21 cellular contexts compared by ENCODE assay signal in genomic region chr17:39765766-39766165, GRCh38. TPM values are rescaled to one million over a fixed set of nuclear protein-coding genes. Genes with fewer than 3 reads are reported as not detected.
DNase-seq lines count a peak whose midpoint lies in the region; ATAC-seq and TF ChIP-seq lines count a peak whose summit lies in the region.
"Had no signal": no experiment of that assay in that cellular context is flagged by ENCODE, and none has a peak within 500 bp of the region (broad histone marks: within the 10 kb centered on the region; RNA-seq: fewer than 3 reads in every experiment).

No MANE protein-coding gene starts in this region.

- H3K36me3 ChIP-seq in DOHH2 (ENCODE audit: control insufficient read depth, low read length) (peaks cover 97% of the 10 kb centered on the region), GM23248 (ENCODE audit: low read depth) (no peaks in the 10 kb centered on the region), mucosa of descending colon (ENCODE audit: low read depth) (no peaks in the 10 kb centered on the region), stomach (no peaks in the 10 kb centered on the region)
- H3K36me3 ChIP-seq: pancreas, right atrium auricular region had no signal

- H3K79me2 ChIP-seq in DOHH2 (ENCODE audit: control insufficient read depth, low read length) (peaks cover 95% of the 10 kb centered on the region), GM23248 (ENCODE audit: insufficient read depth) (no peaks in the 10 kb centered on the region)

- H2AFZ ChIP-seq in GM23248, result no peak overlapping the region

- H3K27ac ChIP-seq in DOHH2 (ENCODE audit: low read depth, low read length), result peak overlapping the region; percentile 35; the same call in 1 of the 2 replicates
- H3K27ac ChIP-seq in GM23248, result no peak overlapping the region
- H3K27ac ChIP-seq in stomach, result no peak overlapping the region
- H3K27ac ChIP-seq: dorsolateral prefrontal cortex, pancreas, right atrium auricular region had no signal

- no peak overlapping the region for H3K9ac ChIP-seq in GM23248
- H3K9ac ChIP-seq: SK-N-SH had no signal

- in situ Hi-C loops in GM23248 (cut with MboI), result no loop called here

- peaks cover 57% of the 10 kb centered on the region for H3K4me1 Mint-ChIP-seq in activated T-helper 17 cell treated with anti-CD3 and anti-CD28 coated beads, Interleukin-2, amount 50 U/mL, for 72 hours
- H3K4me1 Mint-ChIP-seq in natural killer cell, result peaks cover 68 to 75% of the 10 kb centered on the region in 2 donors

- H3K4me3 ChIP-seq in DOHH2 (ENCODE audit: low read length) (no peak overlapping the region), GM23248 (no peak overlapping the region), mucosa of descending colon (no peak overlapping the region), stomach (no peak overlapping the region)
- H3K4me3 ChIP-seq: dorsolateral prefrontal cortex, pancreas, right atrium auricular region had no signal

- peaks cover 98% of the 10 kb centered on the region for H3K36me3 Mint-ChIP-seq in activated T-helper 17 cell treated with anti-CD3 and anti-CD28 coated beads, Interleukin-2, amount 50 U/mL, for 72 hours (ENCODE audit: low read depth)
- H3K36me3 Mint-ChIP-seq in natural killer cell, result peaks cover 14% of the 10 kb centered on the region

- no peaks in the 10 kb centered on the region for H3K9me3 Mint-ChIP-seq in activated T-helper 17 cell treated with anti-CD3 and anti-CD28 coated beads, Interleukin-2, amount 50 U/mL, for 72 hours
- no peaks in the 10 kb centered on the region for H3K9me3 Mint-ChIP-seq in natural killer cell

- no peak for ATAC-seq in activated T-helper 17 cell treated with anti-CD3 and anti-CD28 coated beads, Interleukin-2, amount 50 U/mL, for 72 hours (replicated peaks)
- no peak for ATAC-seq in natural killer cell
- ATAC-seq in mucosa of descending colon, result no peak
- ATAC-seq: pancreas had no signal

- DNase-seq in activated CD8-positive, alpha-beta memory T cell treated with anti-CD3 and anti-CD28 coated beads for 24 hours, result peak; percentile 55
- DNase-seq in activated CD8-positive, alpha-beta memory T cell treated with anti-CD3 and anti-CD28 coated beads, Interleukin-2, amount 50 U/mL, for 48 hours, result no peak
- no peak for DNase-seq in natural killer cell
- DNase-seq in GM23248, result no peak
- no peak for DNase-seq in mucosa of descending colon
- DNase-seq in stomach, result no peak
- DNase-seq: activated CD4-positive, CD25-positive, alpha-beta regulatory T cell; anterior cingulate cortex; dorsolateral prefrontal cortex; glutamatergic neuron; HCEC 1CT; KG1; mesenchymal stem cell; MV-4-11; NCI-H187 treated with DMSO at 0.1 percent for 48 hours; pancreas; SK-N-SH; stimulated activated CD4-positive, alpha-beta T cell treated with anti-CD3 and anti-CD28 coated beads, Interleukin-12 subunit alpha, Interleukin-12 subunit beta, amount 100 ng/mL, for 4 hours had no signal

- no peak for TF ChIP-seq EP300 in stomach (IDR thresholded peaks at IDR 0.05)

- H4K20me1 ChIP-seq in DOHH2 (ENCODE audit: control insufficient read depth, insufficient read depth, low read depth, low read length) (no peaks in the 10 kb centered on the region), GM23248 (ENCODE audit: insufficient read depth) (no peaks in the 10 kb centered on the region)

- no peak for TF ChIP-seq POLR2A in stomach (IDR thresholded peaks at IDR 0.05)

- H3K9me3 ChIP-seq in DOHH2 (ENCODE audit: control insufficient read depth, insufficient read depth, low read length) (no peaks in the 10 kb centered on the region), GM23248 (ENCODE audit: low read depth) (no peaks in the 10 kb centered on the region), mucosa of descending colon (no peaks in the 10 kb centered on the region), stomach (no peaks in the 10 kb centered on the region)
- H3K9me3 ChIP-seq: pancreas, right atrium auricular region, SK-N-SH had no signal

- TF ChIP-seq CTCF in DOHH2 (IDR thresholded peaks at IDR 0.05; ENCODE audit: low read depth, low read length, poor library complexity, severe bottlenecking), result no peak
- no peak for TF ChIP-seq CTCF in natural killer cell (IDR thresholded peaks at IDR 0.05)
- no peak for TF ChIP-seq CTCF in mucosa of descending colon (IDR thresholded peaks at IDR 0.05)
- TF ChIP-seq CTCF in stomach (IDR thresholded peaks at IDR 0.05), result no peak

- H3K27ac Mint-ChIP-seq in activated T-helper 17 cell treated with anti-CD3 and anti-CD28 coated beads, Interleukin-2, amount 50 U/mL, for 72 hours, result peak overlapping the region; percentile 95
- H3K27ac Mint-ChIP-seq in natural killer cell, result peak overlapping the region; percentile 94 to 98

- WGBS in GM23248 (ENCODE audit: low coverage in 1 of 2, low lambda C conversion rate in 2 of 2, missing lambda C conversion rate in 2 of 2), 2 experiments, result 74 to 75% methylated on average over 18 of the region's 18 CpGs
- 88 to 96% (median 93%) methylated on average over 18 of the region's 18 CpGs for WGBS in stomach, 5 donors

- no peaks in the 10 kb centered on the region for H3K27me3 ChIP-seq in DOHH2 (ENCODE audit: control insufficient read depth, low read length)
- H3K27me3 ChIP-seq in GM23248 (replicated peaks; ENCODE audit: insufficient read depth), result peaks cover 35% of the 10 kb centered on the region
- H3K27me3 ChIP-seq in stomach, result peaks cover 0 to 21% (median 0%) of the 10 kb centered on the region in 3 donors
- H3K27me3 ChIP-seq: pancreas, right atrium auricular region had no signal

- intact Hi-C loops in natural killer cell (cut with micrococcal nuclease), result loop anchor here (2.0 to 5.0 kb wide), 2 partner anchors 19 to 557 kb away; no protein-coding TSS in a partner anchor
- intact Hi-C loops in mucosa of descending colon (cut with DNase I, micrococcal nuclease), result no loop called here
- intact Hi-C loops in stomach (cut with DNase I; ENCODE audit: low total_unique reads), result no loop called here

- H3K4me2 ChIP-seq in DOHH2 (ENCODE audit: low read length) (no peak overlapping the region), GM23248 (ENCODE audit: unreplicated experiment) (no peak overlapping the region)
- H3K4me2 ChIP-seq: SK-N-SH had no signal

- peaks cover 33% of the 10 kb centered on the region for H3F3A ChIP-seq in DOHH2 (ENCODE audit: control insufficient read depth, insufficient read depth)
- 0 out of 2 replicates have a peak, but pooled peaks cover 9% of the 10 kb centered on the region for H3F3A ChIP-seq in GM23248 (ENCODE audit: insufficient read depth)

- H3K4me1 ChIP-seq in DOHH2 (ENCODE audit: control insufficient read depth, low read length) (peaks cover 98% of the 10 kb centered on the region), GM23248 (ENCODE audit: insufficient read depth) (peaks cover 12% of the 10 kb centered on the region), mucosa of descending colon (ENCODE audit: low read depth) (no peaks in the 10 kb centered on the region), stomach (no peaks in the 10 kb centered on the region)
- H3K4me1 ChIP-seq: pancreas, right atrium auricular region had no signal

- H3K4me3 Mint-ChIP-seq in activated T-helper 17 cell treated with anti-CD3 and anti-CD28 coated beads, Interleukin-2, amount 50 U/mL, for 72 hours, result peak overlapping the region; percentile 95
- peak overlapping the region; percentile 88 for H3K4me3 Mint-ChIP-seq in natural killer cell

- no peaks in the 10 kb centered on the region for H3K27me3 Mint-ChIP-seq in activated T-helper 17 cell treated with anti-CD3 and anti-CD28 coated beads, Interleukin-2, amount 50 U/mL, for 72 hours
- no peaks in the 10 kb centered on the region for H3K27me3 Mint-ChIP-seq in natural killer cell (ENCODE audit: low read depth in 2 of 2)

- H3K9me2 ChIP-seq in DOHH2 (replicated peaks; ENCODE audit: control insufficient read depth, low read length) (no peaks in the 10 kb centered on the region), GM23248 (ENCODE audit: insufficient read depth) (no peaks in the 10 kb centered on the region)
- H3K9me2 ChIP-seq: SK-N-SH had no signal

RNA-seq across cellular contexts. Expression of gene GRB7, which starts 28.0 kb away (rescaled TPM):
- total RNA-seq in activated T-helper 17 cell treated with anti-CD3 and anti-CD28 coated beads, Interleukin-2, amount 50 U/mL, for 72 hours, result under 1 TPM in 1 of 2 donors, not detected in 1; 0.40 TPM
- total RNA-seq in natural killer cell (under 1 TPM in 1 of 3 donors, not detected in 2; 0.27 TPM), mucosa of descending colon (10 to 100 TPM; 13.6 to 49.0 (median 28.0) TPM), stomach (10 to 100 TPM in 3 of 5 donors, 1 to 10 TPM in 2; 2.3 to 43.9 (median 31.2) TPM)
- total RNA-seq in GM23248 (2014; rRNA removed; shearing (Covaris generic)), result 0.25 TPM in 1 of 2 replicates, not detected in the other
- polyA plus RNA-seq in GM23248 (2016; fragmentation: Nextera tagmentation; extraction: Ambion mirVana) (not detected in 2 replicates), stomach (10 to 100 TPM in 2 of 3 donors, 1 to 10 TPM in 1; 9.5 to 34.7 (median 14.7) TPM)
- polyA plus RNA-seq: SK-N-SH had no signal

RNA-seq across cellular contexts. Expression of gene MIEN1, which starts 35.4 kb away (rescaled TPM):
- 10 to 100 TPM; 24.6 to 45.2 TPM for total RNA-seq in activated T-helper 17 cell treated with anti-CD3 and anti-CD28 coated beads, Interleukin-2, amount 50 U/mL, for 72 hours
- total RNA-seq in natural killer cell, result 10 to 100 TPM; 48.8 to 55.2 (median 51.6) TPM
- 33.6 and 37.1 TPM in 2 replicates for total RNA-seq in GM23248 (2014; rRNA removed; shearing (Covaris generic))
- polyA plus RNA-seq in GM23248 (2016; fragmentation: Nextera tagmentation; extraction: Ambion mirVana), result 85.4 and 88.4 TPM in 2 replicates
- 10 to 100 TPM; 63.2 to 84.3 (median 67.1) TPM for total RNA-seq in mucosa of descending colon
- total RNA-seq in stomach, result 100 to 1,000 TPM in 2 of 5 donors, 10 to 100 TPM in 2, 1 to 10 TPM in 1; 9.3 to 312 (median 25.9) TPM
- polyA plus RNA-seq in stomach, result 100 to 1,000 TPM; 106 to 134 (median 132) TPM
